In genomic region chr19:2050991-2051770, GRCh38 we compare ENCODE assay signal across 8 cellular contexts. TPM values are rescaled to one million over a fixed set of nuclear protein-coding genes. Genes with fewer than 3 reads are reported as not detected.
DNase-seq lines count a peak whose midpoint lies in the region; TF ChIP-seq lines count a peak whose summit lies in the region.

Gene MKNK2 (minus strand): TSS chr19:2051244. CDS start chr19:2050851, 393 bp downstream.

- H2BK15ac ChIP-seq in neuronal stem cell (ENCODE audit: low read length) = peak within 1 kb of the TSS; percentile 98

- DNase-seq in ELR (ENCODE audit: low read depth) = peak; percentile 91
- DNase-seq in GM23248 = peak; percentile 96
- no peak for DNase-seq in LNCaP clone FGC (ENCODE audit: low read depth)
- peak; percentile 87 to 91 for DNase-seq in SJCRH30
- peak; percentile 93 for DNase-seq in activated gamma-delta T cell treated with anti-CD3 and anti-CD28 coated beads, Interleukin-2, amount 50 U/mL, for 16 hours (ENCODE audit: low read depth)
- peak; percentile 48 for DNase-seq in foreskin melanocyte
- DNase-seq in neuronal stem cell (ENCODE audit: low spot score) = peak; percentile 96

- H3K9me3 ChIP-seq in GM23248 (ENCODE audit: low read depth) (no peaks in the 10 kb centered on the region), SJCRH30 (replicated peaks) (no peaks in the 10 kb centered on the region), neuronal stem cell (replicated peaks in 1 of 2; ENCODE audit: control insufficient read depth in 2 of 2, insufficient read depth in 1 of 2, low read depth in 1 of 2, low read length in 2 of 2) (no peaks in the 10 kb centered on the region)

- H3K4me2 ChIP-seq in GM23248 (ENCODE audit: unreplicated experiment) (peak within 1 kb of the TSS; percentile 97), neuronal stem cell (ENCODE audit: insufficient read depth, low read length, poor library complexity, severe bottlenecking) (peak within 1 kb of the TSS; percentile 90)

- peak within 1 kb of the TSS; percentile 86 for H4K8ac ChIP-seq in neuronal stem cell (ENCODE audit: low read depth, low read length)

- H3K4me3 ChIP-seq in GM23248 (peak within 1 kb of the TSS; percentile 97), LNCaP clone FGC (ENCODE audit: low read depth, low read length) (peak within 1 kb of the TSS; percentile 85), SJCRH30 (peak within 1 kb of the TSS; percentile 77), neuronal stem cell (ENCODE audit: low read length in 2 of 2) (peak within 1 kb of the TSS; percentile 97 to 98)

- peak within 1 kb of the TSS; percentile 85 for H3K4ac ChIP-seq in neuronal stem cell (ENCODE audit: low read length)

- H3K27me3 ChIP-seq in GM23248 (replicated peaks; ENCODE audit: insufficient read depth) (no peaks in the 10 kb centered on the region), SJCRH30 (no peaks in the 10 kb centered on the region), neuronal stem cell (ENCODE audit: control insufficient read depth in 3 of 3, insufficient read depth in 3 of 3, low read depth in 1 of 3, low read length in 3 of 3) (no peaks in the 10 kb centered on the region)

- TF ChIP-seq CTCF in LNCaP clone FGC (IDR thresholded peaks at IDR 0.05; ENCODE audit: control insufficient read depth, extremely low read depth, insufficient read depth) (peak; percentile 59), subcutaneous adipose tissue (IDR thresholded peaks at IDR 0.05; ENCODE audit: low read depth) (no peak)

- H2BK120ac ChIP-seq in neuronal stem cell (ENCODE audit: low read depth, low read length) = peak within 1 kb of the TSS; percentile 96

- H2AK5ac ChIP-seq in neuronal stem cell (ENCODE audit: low read depth, low read length) = peak within 1 kb of the TSS; percentile 99

- 0 out of 2 replicates have a peak, but pooled peaks cover 4% of the 10 kb centered on the region for H3F3A ChIP-seq in GM23248 (ENCODE audit: insufficient read depth)

- H3K4me1 ChIP-seq in GM23248 (ENCODE audit: insufficient read depth) (peaks cover 26% of the 10 kb centered on the region; the same call in 1 of the 2 replicates), SJCRH30 (peaks cover 11% of the 10 kb centered on the region), neuronal stem cell (ENCODE audit: control insufficient read depth in 2 of 2, insufficient read depth in 1 of 2, low read depth in 1 of 2, low read length in 2 of 2) (peaks cover 23 to 29% of the 10 kb centered on the region in 2 donors)

- H3K18ac ChIP-seq in neuronal stem cell (ENCODE audit: low read length) = peak within 1 kb of the TSS; percentile 99

- H3K27ac ChIP-seq in GM23248 = peak within 1 kb of the TSS; percentile 44
- H3K27ac ChIP-seq in SJCRH30 = no peak within 1 kb of the TSS
- peak within 1 kb of the TSS; percentile 30 for H3K27ac ChIP-seq in neuronal stem cell (replicated peaks; ENCODE audit: low read length)

- H3K79me2 ChIP-seq in GM23248 (ENCODE audit: insufficient read depth) = peaks cover 45% of the 10 kb centered on the region

- H2AFZ ChIP-seq in GM23248 = peak within 1 kb of the TSS; percentile 84
- H2AFZ ChIP-seq in neuronal stem cell (ENCODE audit: low read length) = peak within 1 kb of the TSS; percentile 76

- peak within 1 kb of the TSS; percentile 100 for H3K23ac ChIP-seq in neuronal stem cell (ENCODE audit: low read depth, low read length, poor library complexity)

- 1% methylated on average over 59 to 61 of the region's 92 CpGs for WGBS in GM23248 (ENCODE audit: low coverage in 1 of 2, low lambda C conversion rate in 2 of 2, missing lambda C conversion rate in 2 of 2), 2 experiments
- no CpG with 5 or more reads among the region's 92 CpGs for WGBS in neuronal stem cell (ENCODE audit: extremely low coverage in 2 of 2, insufficient read length in 2 of 2, insufficient replicate concordance in 1 of 2), 2 donors

- H3K14ac ChIP-seq in neuronal stem cell (ENCODE audit: low read length) = peak within 1 kb of the TSS; percentile 27

- H4K91ac ChIP-seq in neuronal stem cell (ENCODE audit: low read depth, low read length, poor library complexity) = no peak within 1 kb of the TSS

- H4K20me1 ChIP-seq in GM23248 (ENCODE audit: insufficient read depth) = peaks cover 8% of the 10 kb centered on the region; the same call in 1 of the 2 replicates

- peaks cover 32% of the 10 kb centered on the region for H3K79me1 ChIP-seq in neuronal stem cell (ENCODE audit: low read depth, low read length)

- in situ Hi-C loops in GM23248 (cut with MboI) = no loop called here

- no peaks in the 10 kb centered on the region for H3K9me2 ChIP-seq in GM23248 (ENCODE audit: insufficient read depth)

- H2BK12ac ChIP-seq in neuronal stem cell (ENCODE audit: low read length) = peak within 1 kb of the TSS; percentile 97

- peak within 1 kb of the TSS; percentile 96 for H2BK5ac ChIP-seq in neuronal stem cell (ENCODE audit: low read length)

- peaks cover 3% of the 10 kb centered on the region; the same call in 1 of the 2 replicates for H3K36me3 ChIP-seq in GM23248 (ENCODE audit: low read depth)
- no peaks in the 10 kb centered on the region for H3K36me3 ChIP-seq in SJCRH30
- H3K36me3 ChIP-seq in neuronal stem cell (replicated peaks in 1 of 2; ENCODE audit: control insufficient read depth in 2 of 2, insufficient read depth in 2 of 2, low read length in 2 of 2) = peaks cover 15 to 24% of the 10 kb centered on the region in 2 donors

- H3K9ac ChIP-seq in GM23248 (peak within 1 kb of the TSS; percentile 85), neuronal stem cell (ENCODE audit: low read depth, low read length, poor library complexity) (peak within 1 kb of the TSS; percentile 93)

RNA-seq across cellular contexts. Expression of gene MKNK2, which starts in this region (rescaled TPM):
- total RNA-seq in GM23248 (2014; rRNA removed; shearing (Covaris generic)) = 78.6 and 83.2 TPM in 2 replicates
- polyA plus RNA-seq in GM23248 (2016; fragmentation: Nextera tagmentation; extraction: Ambion mirVana) = 28.9 and 37.6 TPM in 2 replicates
- total RNA-seq in SJCRH30 (2014; rRNA removed; shearing (Covaris generic)) = 33.2 and 34.5 TPM in 2 replicates
- polyA plus RNA-seq in neuronal stem cell (2013, experiment 1 of 2) = 138 TPM
- 146 TPM for polyA plus RNA-seq in neuronal stem cell (2013, experiment 2 of 2)
- 100 to 1,000 TPM; 120 to 386 (median 204) TPM for total RNA-seq in subcutaneous adipose tissue
